ENCODE assay signal across 41 cellular contexts in genomic region chr12:11089246-11089645, GRCh38. TPM values are rescaled to one million over a fixed set of nuclear protein-coding genes. Genes with fewer than 3 reads are reported as not detected.
"Had no signal": no experiment of that assay in that cellular context is flagged by ENCODE, and none has a peak within 500 bp of the region (broad histone marks: within the 10 kb centered on the region; RNA-seq: fewer than 3 reads in every experiment).

No MANE protein-coding gene starts in this region.

- H3K4me3 ChIP-seq: adrenal gland, ascending aorta, body of pancreas, breast epithelium, cardiac muscle cell had no signal

- H3K4me1 Mint-ChIP-seq: activated naive CD4-positive, alpha-beta T cell treated with anti-CD3 and anti-CD28 coated beads, Interleukin-2, amount 10 ng/mL, durations not matched to agents 7 days and 5 days; activated naive CD8-positive, alpha-beta T cell treated with anti-CD3 and anti-CD28 coated beads, Interleukin-2, amount 10 ng/mL, durations not matched to agents 7 days and 5 days; activated T-helper 17 cell treated with anti-CD3 and anti-CD28 coated beads, Interleukin-2, amount 50 U/mL, for 72 hours; brain had no signal

- H3K9me3 Mint-ChIP-seq: activated naive CD4-positive, alpha-beta T cell treated with anti-CD3 and anti-CD28 coated beads for 36 hours; activated naive CD4-positive, alpha-beta T cell treated with anti-CD3 and anti-CD28 coated beads, Interleukin-2, amount 50 U/mL, for 24 hours; activated naive CD8-positive, alpha-beta T cell treated with anti-CD3 and anti-CD28 coated beads for 36 hours; activated naive CD8-positive, alpha-beta T cell treated with anti-CD3 and anti-CD28 coated beads, Interleukin-2, amount 10 ng/mL, durations not matched to agents 7 days and 5 days; activated T-cell treated with anti-CD3 and anti-CD28 coated beads, Interleukin-2, amount 50 U/mL, for 24 hours; activated T-cell treated with anti-CD3 and anti-CD28 coated beads, Interleukin-2, amount 50 U/mL, for 4 hours; activated T-cell treated with anti-CD3 and anti-CD28 coated beads, Interleukin-2, amount 50 U/mL, for 72 hours; activated T-helper 17 cell treated with anti-CD3 and anti-CD28 coated beads, Interleukin-2, amount 50 U/mL, for 72 hours; central memory CD8-positive, alpha-beta T cell had no signal

- H3K27ac Mint-ChIP-seq: activated naive CD4-positive, alpha-beta T cell treated with anti-CD3 and anti-CD28 coated beads for 36 hours; activated naive CD4-positive, alpha-beta T cell treated with anti-CD3 and anti-CD28 coated beads, Interleukin-2, amount 10 ng/mL, durations not matched to agents 7 days and 5 days; activated naive CD4-positive, alpha-beta T cell treated with anti-CD3 and anti-CD28 coated beads, Interleukin-2, amount 50 U/mL, for 24 hours; activated naive CD4-positive, alpha-beta T cell treated with anti-CD3 and anti-CD28 coated beads, Interleukin-2, amount 50 U/mL, for 72 hours; activated naive CD8-positive, alpha-beta T cell; activated naive CD8-positive, alpha-beta T cell treated with anti-CD3 and anti-CD28 coated beads for 36 hours; activated naive CD8-positive, alpha-beta T cell treated with anti-CD3 and anti-CD28 coated beads, Interleukin-2, amount 10 ng/mL, durations not matched to agents 7 days and 5 days; activated naive CD8-positive, alpha-beta T cell treated with anti-CD3 and anti-CD28 coated beads, Interleukin-2, amount 50 U/mL, for 24 hours; activated T-cell treated with anti-CD3 and anti-CD28 coated beads, Interleukin-2, amount 50 U/mL, for 24 hours; activated T-cell treated with anti-CD3 and anti-CD28 coated beads, Interleukin-2, amount 50 U/mL, for 72 hours; activated T-helper 1 cell treated with anti-CD3 and anti-CD28 coated beads, Interleukin-12 subunit alpha, Interleukin-12 subunit beta, Interleukin-2, Interleukin-4 antibody, amounts not matched to agents 30 ng/mL and 10 ng/mL and 1 ng/mL, durations not matched to agents 14 hours and 24 hours and 36 hours; activated T-helper 17 cell treated with anti-CD3 and anti-CD28 coated beads, Interleukin-2, amount 50 U/mL, for 72 hours; activated T-helper 2 cell treated with anti-CD3 and anti-CD28 coated beads, Interferon-gamma antibody, Interleukin-2, Interleukin-4, amounts not matched to agents 10 μg/mL and 5 μg/mL and 100 μg/mL, durations not matched to agents 14 hours and 24 hours and 36 hours; brain had no signal

- FAIRE-seq: astrocyte, bronchial epithelial cell had no signal

- H3K27me3 ChIP-seq: adrenal gland, ascending aorta, body of pancreas, brain microvascular endothelial cell, breast epithelium, cardiac muscle cell had no signal

- H3K36me3 ChIP-seq: adrenal gland, ascending aorta, brain microvascular endothelial cell, breast epithelium, cardiac muscle cell had no signal

- H3K4me1 ChIP-seq: adrenal gland, ascending aorta, body of pancreas, breast epithelium had no signal

- ATAC-seq: activated naive CD4-positive, alpha-beta T cell treated with anti-CD3 and anti-CD28 coated beads, Interleukin-2, amount 50 U/mL, for 72 hours; activated naive CD8-positive, alpha-beta T cell treated with anti-CD3 and anti-CD28 coated beads, Interleukin-2, amount 50 U/mL, for 24 hours; activated T-cell treated with anti-CD3 and anti-CD28 coated beads, Interleukin-2, amount 50 U/mL, for 4 hours; activated T-cell treated with anti-CD3 and anti-CD28 coated beads, Interleukin-2, amount 50 U/mL, for 72 hours; activated T-helper 17 cell treated with anti-CD3 and anti-CD28 coated beads, Interleukin-2, amount 50 U/mL, for 72 hours; body of pancreas had no signal

- H3K27ac ChIP-seq: adrenal gland, ascending aorta, body of pancreas, brain microvascular endothelial cell, breast epithelium, cardiac muscle cell had no signal

- DNase-seq: activated effector memory CD4-positive, alpha-beta T cell treated with anti-CD3 and anti-CD28 coated beads, Interleukin-2, amount 50 U/mL, for 16 hours; activated effector memory CD4-positive, alpha-beta T cell treated with Interleukin-2 at 50 U/mL for 16 hours; activated gamma-delta T cell; activated gamma-delta T cell treated with Interleukin-2 at 50 U/mL for 16 hours; activated naive CD4-positive, alpha-beta T cell; activated naive CD4-positive, alpha-beta T cell treated with anti-CD3 and anti-CD28 coated beads for 36 hours; activated naive CD4-positive, alpha-beta T cell treated with anti-CD3 and anti-CD28 coated beads, Interleukin-2, amount 10 ng/mL, durations not matched to agents 7 days and 5 days; activated naive CD4-positive, alpha-beta T cell treated with anti-CD3 and anti-CD28 coated beads, Interleukin-2, amount 50 U/mL, for 16 hours; activated naive CD4-positive, alpha-beta T cell treated with Interleukin-2 at 50 U/mL for 16 hours; activated naive CD8-positive, alpha-beta T cell treated with anti-CD3 and anti-CD28 coated beads for 36 hours; activated naive CD8-positive, alpha-beta T cell treated with anti-CD3 and anti-CD28 coated beads, Interleukin-2, amount 10 ng/mL, durations not matched to agents 7 days and 5 days; activated naive CD8-positive, alpha-beta T cell treated with anti-CD3 and anti-CD28 coated beads, Interleukin-2, amount 50 U/mL, for 24 hours; activated T-cell treated with anti-CD3 and anti-CD28 coated beads, Interleukin-2, amount 50 U/mL, for 1 hour; activated T-cell treated with anti-CD3 and anti-CD28 coated beads, Interleukin-2, amount 50 U/mL, for 24 hours; activated T-cell treated with anti-CD3 and anti-CD28 coated beads, Interleukin-2, amount 50 U/mL, for 4 hours; activated T-cell treated with anti-CD3 and anti-CD28 coated beads, Interleukin-2, amount 50 U/mL, for 48 hours; activated T-cell treated with anti-CD3 and anti-CD28 coated beads, Interleukin-2, amount 50 U/mL, for 72 hours; adrenal gland; amniotic stem cell; amygdala; anterior cingulate cortex; aorta; body of pancreas; brain microvascular endothelial cell; caudate nucleus; central memory CD4-positive, alpha-beta T cell; cerebellar nuclear complex had no signal

- H3K27me3 Mint-ChIP-seq: activated naive CD4-positive, alpha-beta T cell treated with anti-CD3 and anti-CD28 coated beads, Interleukin-2, amount 10 ng/mL, durations not matched to agents 7 days and 5 days; activated naive CD4-positive, alpha-beta T cell treated with anti-CD3 and anti-CD28 coated beads, Interleukin-2, amount 50 U/mL, for 24 hours; activated naive CD8-positive, alpha-beta T cell; activated naive CD8-positive, alpha-beta T cell treated with anti-CD3 and anti-CD28 coated beads for 36 hours; activated naive CD8-positive, alpha-beta T cell treated with anti-CD3 and anti-CD28 coated beads, Interleukin-2, amount 10 ng/mL, durations not matched to agents 7 days and 5 days; activated naive CD8-positive, alpha-beta T cell treated with anti-CD3 and anti-CD28 coated beads, Interleukin-2, amount 50 U/mL, for 24 hours; activated T-cell treated with anti-CD3 and anti-CD28 coated beads, Interleukin-2, amount 50 U/mL, for 24 hours; activated T-helper 17 cell treated with anti-CD3 and anti-CD28 coated beads, Interleukin-2, amount 50 U/mL, for 72 hours; brain; central memory CD8-positive, alpha-beta T cell had no signal

- H3K4me3 Mint-ChIP-seq: activated naive CD4-positive, alpha-beta T cell treated with anti-CD3 and anti-CD28 coated beads for 36 hours; activated naive CD4-positive, alpha-beta T cell treated with anti-CD3 and anti-CD28 coated beads, Interleukin-2, amount 10 ng/mL, durations not matched to agents 7 days and 5 days; activated naive CD4-positive, alpha-beta T cell treated with anti-CD3 and anti-CD28 coated beads, Interleukin-2, amount 50 U/mL, for 24 hours; activated naive CD8-positive, alpha-beta T cell; activated naive CD8-positive, alpha-beta T cell treated with anti-CD3 and anti-CD28 coated beads for 36 hours; activated naive CD8-positive, alpha-beta T cell treated with anti-CD3 and anti-CD28 coated beads, Interleukin-2, amount 10 ng/mL, durations not matched to agents 7 days and 5 days; activated naive CD8-positive, alpha-beta T cell treated with anti-CD3 and anti-CD28 coated beads, Interleukin-2, amount 50 U/mL, for 24 hours; activated T-cell treated with anti-CD3 and anti-CD28 coated beads, Interleukin-2, amount 50 U/mL, for 24 hours; activated T-cell treated with anti-CD3 and anti-CD28 coated beads, Interleukin-2, amount 50 U/mL, for 4 hours; activated T-cell treated with anti-CD3 and anti-CD28 coated beads, Interleukin-2, amount 50 U/mL, for 72 hours; activated T-helper 1 cell treated with anti-CD3 and anti-CD28 coated beads, Interleukin-12 subunit alpha, Interleukin-12 subunit beta, Interleukin-2, Interleukin-4 antibody, amounts not matched to agents 30 ng/mL and 10 ng/mL and 1 ng/mL, durations not matched to agents 14 hours and 24 hours and 36 hours; activated T-helper 17 cell treated with anti-CD3 and anti-CD28 coated beads, Interleukin-2, amount 50 U/mL, for 72 hours; brain; central memory CD8-positive, alpha-beta T cell had no signal

- H3K9me3 ChIP-seq: adrenal gland, body of pancreas, breast epithelium had no signal

RNA-seq across cellular contexts. Expression of gene TAS2R43, which starts 2.9 kb away (rescaled TPM):
- total RNA-seq: ascending aorta had no signal
- polyA plus RNA-seq: adipose tissue, adrenal gland, aorta had no signal

RNA-seq across cellular contexts. Expression of gene TAS2R46, which starts 27.2 kb away (rescaled TPM):
- polyA plus RNA-seq: adipose tissue, aorta had no signal

RNA-seq across cellular contexts. Expression of gene TAS2R31, which starts 58.0 kb away (rescaled TPM):
- total RNA-seq: ascending aorta had no signal
